24 cellular contexts compared by ENCODE assay signal in genomic region chr19:1430201-1430621, GRCh38. TPM values are rescaled to one million over a fixed set of nuclear protein-coding genes. Genes with fewer than 3 reads are reported as not detected.
DNase-seq lines count a peak whose midpoint lies in the region; ATAC-seq and TF ChIP-seq lines count a peak whose summit lies in the region.
"Had no signal": no experiment of that assay in that cellular context is flagged by ENCODE, and none has a peak within 500 bp of the region (broad histone marks: within the 10 kb centered on the region; RNA-seq: fewer than 3 reads in every experiment).

No MANE protein-coding gene starts in this region.

- H3K4me1 ChIP-seq in adrenal gland (replicated peaks in 1 of 2) (peaks cover 8 to 16% of the 10 kb centered on the region in 2 donors), mucosa of descending colon (ENCODE audit: low read depth) (no peaks in the 10 kb centered on the region), upper lobe of right lung (no peaks in the 10 kb centered on the region), testis (peaks cover 18% of the 10 kb centered on the region), SJCRH30 (no peaks in the 10 kb centered on the region)

- WGBS in adrenal gland, 4 donors = 88 to 93% (median 91%) methylated on average over 2 to 16 of the region's 16 CpGs
- WGBS in testis, 2 donors = 84 to 97% methylated on average over 4 to 16 of the region's 16 CpGs

- H3K9me3 ChIP-seq in adrenal gland (replicated peaks in 1 of 3) (no peaks in the 10 kb centered on the region), mucosa of descending colon (no peaks in the 10 kb centered on the region), upper lobe of right lung (no peaks in the 10 kb centered on the region), testis (no peaks in the 10 kb centered on the region), SJCRH30 (replicated peaks) (no peaks in the 10 kb centered on the region)
- H3K9me3 ChIP-seq: MG63 had no signal

- H3K4me3 ChIP-seq in H7 (ENCODE audit: insufficient read depth, low read depth, low read length) = no peak overlapping the region
- H3K4me3 ChIP-seq in adrenal gland = no peak overlapping the region
- H3K4me3 ChIP-seq in mucosa of descending colon = no peak overlapping the region
- H3K4me3 ChIP-seq in upper lobe of right lung = no peak overlapping the region
- H3K4me3 ChIP-seq in testis = no peak overlapping the region
- no peak overlapping the region for H3K4me3 ChIP-seq in SJCRH30
- H3K4me3 ChIP-seq: GM23248, MG63 had no signal

- ATAC-seq in mucosa of descending colon (peak; percentile 3), upper lobe of right lung (no peak)
- ATAC-seq: CD8-positive, alpha-beta T cell had no signal

- H3K36me3 ChIP-seq in H7 (replicated peaks; ENCODE audit: control insufficient read depth, insufficient read depth, low read length) (peaks cover 32% of the 10 kb centered on the region), adrenal gland (replicated peaks in 1 of 2) (peaks cover 0 to 82% of the 10 kb centered on the region in 2 donors), mucosa of descending colon (ENCODE audit: low read depth) (peaks cover 8% of the 10 kb centered on the region), upper lobe of right lung (peaks cover 99% of the 10 kb centered on the region), testis (ENCODE audit: low read depth, missing control alignments) (no peaks in the 10 kb centered on the region), SJCRH30 (peaks cover 62% of the 10 kb centered on the region)

- TF ChIP-seq POLR2A in adrenal gland (IDR thresholded peaks at IDR 0.05) (no peak), testis (IDR thresholded peaks at IDR 0.05) (no peak)

- intact Hi-C loops in adrenal gland (cut with DNase I) = loop anchor here in 1 of 2 donors (10.0 kb wide), 1 partner anchor 155 kb away; the partner anchor contains the start of gene FAM174C
- intact Hi-C loops in mucosa of descending colon (cut with DNase I, micrococcal nuclease) = no loop called here
- intact Hi-C loops in upper lobe of right lung (cut with DNase I) = no loop called here
- intact Hi-C loops in testis (cut with DNase I; ENCODE audit: low total_unique reads) = no loop called here

- peak; percentile 67 for DNase-seq in H7
- no peak for DNase-seq in adrenal gland
- peak in 1 of 3 donors; percentile 51 for DNase-seq in mucosa of descending colon
- DNase-seq in upper lobe of right lung = peak; percentile 62
- no peak for DNase-seq in testis
- no peak for DNase-seq in NCI-H2081 treated with DMSO at 0.1 percent for 48 hours (lab: John Stamatoyannopoulos, UW)
- DNase-seq in SJCRH30 = no peak
- DNase-seq: Calu3; CD8-positive, alpha-beta T cell; DMS79 treated with DMSO at 0.1 percent for 48 hours; GF-D8; GM23248; H9; HFFc6; KBM-7; MG63; NCI-H2029; NCI-H446 treated with DMSO at 0.1 percent for 48 hours; NCI-H526; NCI-H82; NK-92 treated with Interleukin-12 subunit alpha and Interleukin-12 subunit beta, amount 100 ng/mL, for 24 hours; PC-3; SHP77 had no signal

- H3K27me3 ChIP-seq in H7 (ENCODE audit: control insufficient read depth, insufficient read depth, low read length) = no peaks in the 10 kb centered on the region
- H3K27me3 ChIP-seq in adrenal gland = no peaks in the 10 kb centered on the region
- no peaks in the 10 kb centered on the region for H3K27me3 ChIP-seq in upper lobe of right lung
- H3K27me3 ChIP-seq in testis = no peaks in the 10 kb centered on the region
- H3K27me3 ChIP-seq in SJCRH30 = no peaks in the 10 kb centered on the region
- H3K27me3 ChIP-seq: MG63 had no signal

- H3K27ac ChIP-seq in adrenal gland = peak overlapping the region in 4 of 5 donors; percentile 7 to 72 (median 42)
- H3K27ac ChIP-seq in upper lobe of right lung = no peak overlapping the region
- no peak overlapping the region for H3K27ac ChIP-seq in testis
- H3K27ac ChIP-seq in SJCRH30 = no peak overlapping the region
- H3K27ac ChIP-seq: C4-2B, GM23248 had no signal

- TF ChIP-seq CTCF in adrenal gland (IDR thresholded peaks at IDR 0.05) (no peak), mucosa of descending colon (IDR thresholded peaks at IDR 0.05) (no peak), upper lobe of right lung (IDR thresholded peaks at IDR 0.05) (no peak), testis (IDR thresholded peaks at IDR 0.05) (no peak)

RNA-seq across cellular contexts. Expression of gene RPS15, which starts 8.0 kb away (rescaled TPM):
- total RNA-seq in H7 (2014; rRNA removed; shearing (Covaris generic)) = 1,494 and 1,693 TPM in 2 replicates
- total RNA-seq in adrenal gland = 1,000 to 10,000 TPM in 6 of 8 donors, 100 to 1,000 TPM in 2; 929 to 3,934 (median 1,829) TPM
- polyA plus RNA-seq in adrenal gland = 1,000 to 10,000 TPM in 2 of 3 donors, 100 to 1,000 TPM in 1; 471 to 4,071 (median 2,224) TPM
- 100 to 1,000 TPM; 748 to 897 (median 892) TPM for total RNA-seq in mucosa of descending colon
- 841 TPM for total RNA-seq in upper lobe of right lung
- total RNA-seq in testis = 1,000 to 10,000 TPM; 1,248 to 1,750 TPM
- 768 TPM for polyA plus RNA-seq in testis (ENCODE audit: insufficient read depth, low read depth, low replicate concordance)
- total RNA-seq in SJCRH30 (2014; rRNA removed; shearing (Covaris generic)) = 1,359 and 1,591 TPM in 2 replicates

RNA-seq across cellular contexts. Expression of gene APC2, which starts 19.7 kb away (rescaled TPM):
- total RNA-seq in H7 (2014; rRNA removed; shearing (Covaris generic)) = 0.11 and 0.31 TPM in 2 replicates
- 1 to 10 TPM in 3 of 8 donors, under 1 TPM in 5; 0.06 to 6.9 (median 0.32) TPM for total RNA-seq in adrenal gland
- polyA plus RNA-seq in adrenal gland = 10 to 100 TPM in 1 of 3 donors, under 1 TPM in 2; 0.71 to 12.9 (median 0.82) TPM
- 1 to 10 TPM in 1 of 3 donors, under 1 TPM in 2; 0.23 to 5.9 (median 0.24) TPM for total RNA-seq in mucosa of descending colon
- 0.20 TPM for total RNA-seq in upper lobe of right lung
- 1 to 10 TPM; 4.6 to 5.9 TPM for total RNA-seq in testis
- 2.8 TPM for polyA plus RNA-seq in testis (ENCODE audit: insufficient read depth, low read depth, low replicate concordance)
- 0.13 and 0.24 TPM in 2 replicates for total RNA-seq in SJCRH30 (2014; rRNA removed; shearing (Covaris generic))

RNA-seq across cellular contexts. Expression of gene DAZAP1, which starts 22.8 kb away (rescaled TPM):
- total RNA-seq in H7 (2014; rRNA removed; shearing (Covaris generic)) = 196 and 198 TPM in 2 replicates
- total RNA-seq in adrenal gland (10 to 100 TPM; 11.5 to 87.5 (median 43.8) TPM), mucosa of descending colon (100 to 1,000 TPM; 117 to 123 (median 119) TPM), upper lobe of right lung (98.7 TPM), testis (10 to 100 TPM; 97.9 to 99.6 TPM)
- polyA plus RNA-seq in adrenal gland (100 to 1,000 TPM in 1 of 3 donors, 10 to 100 TPM in 2; 60.0 to 117 (median 77.5) TPM), testis (ENCODE audit: insufficient read depth, low read depth, low replicate concordance) (215 TPM)
- total RNA-seq in SJCRH30 (2014; rRNA removed; shearing (Covaris generic)) = 132 and 138 TPM in 2 replicates

RNA-seq across cellular contexts. Expression of gene GAMT, which starts 28.9 kb away (rescaled TPM):
- total RNA-seq in H7 (2014; rRNA removed; shearing (Covaris generic)) = 12.3 and 31.6 TPM in 2 replicates
- total RNA-seq in adrenal gland = 10 to 100 TPM; 14.8 to 96.9 (median 36.3) TPM
- polyA plus RNA-seq in adrenal gland = 10 to 100 TPM in 2 of 3 donors, 1 to 10 TPM in 1; 7.4 to 84.5 (median 74.2) TPM
- total RNA-seq in mucosa of descending colon = 1 to 10 TPM; 1.6 to 7.0 (median 2.1) TPM
- total RNA-seq in upper lobe of right lung = 7.1 TPM
- total RNA-seq in testis = 100 to 1,000 TPM; 144 to 191 TPM
- 92.2 TPM for polyA plus RNA-seq in testis (ENCODE audit: insufficient read depth, low read depth, low replicate concordance)
- total RNA-seq in SJCRH30 (2014; rRNA removed; shearing (Covaris generic)) = 13.7 and 15.2 TPM in 2 replicates

RNA-seq across cellular contexts. Expression of gene NDUFS7, which starts 46.5 kb away (rescaled TPM):
- total RNA-seq in H7 (2014; rRNA removed; shearing (Covaris generic)) = 125 and 140 TPM in 2 replicates
- 100 to 1,000 TPM; 128 to 286 (median 157) TPM for total RNA-seq in adrenal gland
- 100 to 1,000 TPM in 2 of 3 donors, 1 to 10 TPM in 1; 4.7 to 267 (median 134) TPM for polyA plus RNA-seq in adrenal gland
- total RNA-seq in mucosa of descending colon = 100 to 1,000 TPM; 118 to 160 (median 148) TPM
- total RNA-seq in upper lobe of right lung = 78.2 TPM
- 100 to 1,000 TPM; 170 to 176 TPM for total RNA-seq in testis
- polyA plus RNA-seq in testis (ENCODE audit: insufficient read depth, low read depth, low replicate concordance) = 172 TPM
- total RNA-seq in SJCRH30 (2014; rRNA removed; shearing (Covaris generic)) = 31.4 and 39.6 TPM in 2 replicates

Comparison
In these comparisons a context has a peak if more than half of its experiments do, and no peak if none do; other contexts are left out.
1. DNase-seq: peak in H7 (single experiment) and upper lobe of right lung (single experiment); none in adrenal gland (0 of 7), testis (single experiment), NCI-H2081 treated with DMSO at 0.1 percent for 48 hours (single experiment) and SJCRH30 (0 of 2).
2. H3K27ac ChIP-seq: peak in adrenal gland (4 of 5); none in upper lobe of right lung (single experiment), testis (0 of 2) and SJCRH30 (single experiment).